In genomic region chr1:40691538-40692428, GRCh38 we compare ENCODE assay signal across 8 cellular contexts. TPM values are rescaled to one million over a fixed set of nuclear protein-coding genes. Genes with fewer than 3 reads are reported as not detected.
DNase-seq lines count a peak whose midpoint lies in the region; ATAC-seq and TF ChIP-seq lines count a peak whose summit lies in the region.

Gene NFYC, plus strand, starts transcription at chr1:40691704. Its CDS starts 47,140 bp downstream, at chr1:40738844.

- H3K36me3 ChIP-seq in Panc1 (ENCODE audit: control insufficient read depth, insufficient read depth, low read length) (no peaks in the 10 kb centered on the region; the same call in 1 of the 2 replicates), esophagus (ENCODE audit: control insufficient read depth in 2 of 2, insufficient read depth in 2 of 2, low read length in 1 of 2) (no peaks in the 10 kb centered on the region), muscle layer of colon (ENCODE audit: insufficient read depth, low read length) (peaks cover 1% of the 10 kb centered on the region)

- H3K36me3 Mint-ChIP-seq in activated T-cell treated with anti-CD3 and anti-CD28 coated beads, Interleukin-2, amount 50 U/mL, for 4 hours (ENCODE audit: insufficient read depth): peaks cover 10% of the 10 kb centered on the region

- WGBS in esophagus, 2 donors: 0 to 1% methylated on average over 82 to 84 of the region's 84 CpGs

- peak within 1 kb of the TSS; percentile 50 for H3K9ac ChIP-seq in muscle layer of colon (ENCODE audit: low read length)

- no TSS peak for BruUV-seq in Panc1 (replicated peaks; lab: Mats Ljungman, UMichigan)

- H3K4me3 Mint-ChIP-seq in activated T-cell treated with anti-CD3 and anti-CD28 coated beads, Interleukin-2, amount 50 U/mL, for 4 hours: peak within 1 kb of the TSS; percentile 90

- CTCF ChIA-PET in Panc1 (lab: Charles Lee): interaction anchor here (0.6 to 1.1 kb wide), 6 partner anchors 19 to 623 kb away, joined by 3 to 9 read pairs (median 4); no protein-coding TSS in a partner anchor

- DNase-seq in DMS153 treated with DMSO at 0.1 percent for 48 hours (lab: John Stamatoyannopoulos, UW; ENCODE audit: unreplicated experiment) (peak; percentile 100), KG1 (lab: John Stamatoyannopoulos, UW) (peak; percentile 99), Panc1 (ENCODE audit: low read depth, low spot score) (peak; percentile 97)
- peak; percentile 92 for DNase-seq in activated T-cell treated with anti-CD3 and anti-CD28 coated beads, Interleukin-2, amount 50 U/mL, for 4 hours
- DNase-seq in stimulated activated CD8-positive, alpha-beta memory T cell treated with anti-CD3 and anti-CD28 coated beads, Interleukin-7, amount 100 ng/mL, for 24 hours (ENCODE audit: low read depth): peak; percentile 90

- H3K27me3 ChIP-seq in Panc1 (ENCODE audit: control insufficient read depth, insufficient read depth, low read length) (no peaks in the 10 kb centered on the region), esophagus (ENCODE audit: control insufficient read depth in 1 of 2, insufficient read depth in 2 of 2, low read length in 2 of 2) (no peaks in the 10 kb centered on the region), muscle layer of colon (ENCODE audit: control insufficient read depth in 1 of 2, insufficient read depth in 2 of 2, low read length in 2 of 2) (no peaks in the 10 kb centered on the region)

- no peaks in the 10 kb centered on the region for H3K27me3 Mint-ChIP-seq in activated T-cell treated with anti-CD3 and anti-CD28 coated beads, Interleukin-2, amount 50 U/mL, for 4 hours (ENCODE audit: low read depth)

- peak; percentile 76 for ATAC-seq in GM21717 (IDR thresholded peaks at IDR 0.05; ENCODE audit: unreplicated experiment)
- ATAC-seq in Panc1: peak; percentile 95
- ATAC-seq in activated T-cell treated with anti-CD3 and anti-CD28 coated beads, Interleukin-2, amount 50 U/mL, for 4 hours: peak; percentile 87 to 89

- peaks cover 57% of the 10 kb centered on the region for H3K4me1 Mint-ChIP-seq in activated T-cell treated with anti-CD3 and anti-CD28 coated beads, Interleukin-2, amount 50 U/mL, for 4 hours (ENCODE audit: low read depth)

- peaks cover 35% of the 10 kb centered on the region for H3K4me1 ChIP-seq in Panc1 (ENCODE audit: control insufficient read depth, insufficient read depth, low read length)
- H3K4me1 ChIP-seq in esophagus (ENCODE audit: control insufficient read depth in 2 of 2, insufficient read depth in 2 of 2, low read length in 1 of 2): peaks cover 0 to 5% of the 10 kb centered on the region in 2 donors
- peaks cover 23% of the 10 kb centered on the region for H3K4me1 ChIP-seq in muscle layer of colon (ENCODE audit: insufficient read depth, low read length)

- H3K9me3 ChIP-seq in Panc1 (ENCODE audit: control insufficient read depth, insufficient read depth, low read depth, low read length) (no peaks in the 10 kb centered on the region), esophagus (ENCODE audit: control insufficient read depth in 2 of 2, insufficient read depth in 1 of 2, low read depth in 1 of 2, low read length in 1 of 2) (no peaks in the 10 kb centered on the region), muscle layer of colon (ENCODE audit: low read length) (no peaks in the 10 kb centered on the region)

- H3K4me3 ChIP-seq in Panc1 (ENCODE audit: low read depth in 2 of 2, low read length in 2 of 2): peak within 1 kb of the TSS; percentile 65 to 79
- peak within 1 kb of the TSS; percentile 71 to 97 for H3K4me3 ChIP-seq in esophagus (ENCODE audit: low read depth in 1 of 2, low read length in 2 of 2)
- H3K4me3 ChIP-seq in muscle layer of colon (ENCODE audit: low read depth in 1 of 2, low read length in 2 of 2): peak within 1 kb of the TSS; percentile 94

- POLR2A ChIA-PET in Panc1 (lab: Charles Lee): interaction anchor here (0.6 to 1.3 kb wide), 7 partner anchors 9 to 288 kb away, joined by 3 read pairs; partner anchors contain the start of gene CTPS1

- peaks cover under 1% of the 10 kb centered on the region for H3K9me3 Mint-ChIP-seq in activated T-cell treated with anti-CD3 and anti-CD28 coated beads, Interleukin-2, amount 50 U/mL, for 4 hours

- H3K27ac ChIP-seq in Panc1 (ENCODE audit: low read length) (peak within 1 kb of the TSS; percentile 97), esophagus (ENCODE audit: low read depth in 2 of 2, low read length in 1 of 2) (peak within 1 kb of the TSS; percentile 98 to 99), muscle layer of colon (ENCODE audit: low read depth, low read length) (peak within 1 kb of the TSS; percentile 99)

- in situ Hi-C loops in Panc1 (cut with HindIII; ENCODE audit: low pct_unique_long_range_greater_than_20kb, low sequenced_read_pairs): no loop called here

- intact Hi-C loops in Panc1 (cut with micrococcal nuclease; ENCODE audit: unreplicated experiment): no loop called here

- no peak for TF ChIP-seq CTCF in Panc1 (IDR thresholded peaks at IDR 0.05)

RNA-seq across cellular contexts. Expression of gene NFYC, which starts in this region (rescaled TPM):
- total RNA-seq in Panc1 (2021; ENCODE audit: unreplicated experiment): 81.9 TPM
- polyA plus RNA-seq in Panc1 (2012; ENCODE audit: insufficient read length): 98.2 TPM
- 10 to 100 TPM; 59.8 to 72.8 (median 67.0) TPM for total RNA-seq in activated T-cell treated with anti-CD3 and anti-CD28 coated beads, Interleukin-2, amount 50 U/mL, for 4 hours
- polyA plus RNA-seq in esophagus: 10 to 100 TPM; 24.8 to 37.2 TPM

Comparison
In these comparisons a context has a peak if more than half of its experiments do, and no peak if none do; other contexts are left out.
1. Peak in every context shown above with its lines: DNase-seq, ATAC-seq, H3K4me3 ChIP-seq and H3K27ac ChIP-seq.